19 cellular contexts compared by ENCODE assay signal in the genomic region with DNA sequence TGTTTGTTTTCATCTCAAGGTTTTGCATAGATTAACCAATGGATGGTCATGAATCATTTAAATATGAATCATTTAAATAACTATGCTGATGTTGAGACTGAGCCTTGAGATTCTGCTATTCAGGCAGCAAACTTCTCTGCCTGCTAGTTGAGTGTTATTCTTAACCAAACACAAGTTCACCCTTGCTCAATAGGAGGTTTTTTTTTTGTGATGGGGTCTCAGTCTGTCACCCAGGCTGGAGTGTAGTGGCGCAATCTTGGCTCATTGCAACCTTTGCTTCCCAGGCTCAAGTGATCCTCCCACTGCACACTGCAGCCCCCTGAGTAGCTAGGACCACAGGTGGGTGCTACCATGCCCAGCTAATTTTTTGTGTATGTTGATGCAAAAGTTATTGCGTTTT.
DNase-seq lines count a peak whose midpoint lies in the region; ATAC-seq, FAIRE-seq and TF ChIP-seq lines count a peak whose summit lies in the region.
"Had no signal": no experiment of that assay in that cellular context is flagged by ENCODE, and none has a peak within 500 bp of the region (broad histone marks: within the 10 kb centered on the region; RNA-seq: fewer than 3 reads in every experiment).

No MANE protein-coding gene starts in this region.

- intact Hi-C loops in pancreas (cut with DNase I) = no loop called here

- H4K8ac ChIP-seq in H1 (ENCODE audit: extremely low read depth, insufficient read depth, low read length) = no peak overlapping the region

- H2BK15ac ChIP-seq in H1 (ENCODE audit: low read length) = no peak overlapping the region

- WGBS in HUES64 = 66% methylated on average over 2 of the region's 2 CpGs
- 77% methylated on average over 2 of the region's 2 CpGs; no CpG with 5 or more reads in 1 of the 2 experiments for WGBS in H1 (ENCODE audit: extremely low coverage in 1 of 2, insufficient coverage in 1 of 2, insufficient read length in 1 of 2, insufficient replicate concordance in 2 of 2, low coverage in 1 of 2, low lambda C conversion rate in 2 of 2, missing lambda C conversion rate in 1 of 2), 2 experiments
- 95 to 98% methylated on average over 2 of the region's 2 CpGs for WGBS in pancreas, 2 donors
- 83% methylated on average over 2 of the region's 2 CpGs for WGBS in hepatocyte (ENCODE audit: low lambda C conversion rate, missing lambda C conversion rate)

- H3K14ac ChIP-seq in H1 (ENCODE audit: insufficient read length) = no peak overlapping the region

- no peaks in the 10 kb centered on the region for H3K23me2 ChIP-seq in H1 (ENCODE audit: low read depth, low read length)

- H3K27ac ChIP-seq in HUES64 (ENCODE audit: low read depth, low read length) = peak overlapping the region; percentile 41; the same call in 1 of the 2 replicates
- no peak overlapping the region for H3K27ac ChIP-seq in H1 (ENCODE audit: low read depth, low read length)
- no peak overlapping the region for H3K27ac ChIP-seq in pancreas
- no peak overlapping the region for H3K27ac ChIP-seq in hepatocyte

- H2BK120ac ChIP-seq in H1 (replicated peaks; ENCODE audit: low read depth, low read length) = no peak overlapping the region

- ATAC-seq in activated T-helper 17 cell treated with anti-CD3 and anti-CD28 coated beads, Interleukin-2, amount 50 U/mL, for 72 hours (replicated peaks) = no peak
- no peak for ATAC-seq in pancreas

- no peak overlapping the region for H3K4ac ChIP-seq in H1 (replicated peaks; ENCODE audit: insufficient read length, low read depth, low read length)

- no peak overlapping the region for H2AFZ ChIP-seq in H1 (ENCODE audit: low read length)
- no peak overlapping the region for H2AFZ ChIP-seq in hepatocyte

- no peak overlapping the region for H3K4me3 ChIP-seq in HUES64 (ENCODE audit: low read length)
- H3K4me3 ChIP-seq in H1 (ENCODE audit: extremely low read depth in 1 of 4, insufficient read depth in 2 of 4, low read depth in 3 of 4, low read length in 4 of 4) = no peak overlapping the region
- H3K4me3 ChIP-seq in pancreas = no peak overlapping the region
- no peak overlapping the region for H3K4me3 ChIP-seq in hepatocyte

- H2BK5ac ChIP-seq in H1 (ENCODE audit: low read depth, low read length) = no peak overlapping the region

- no peaks in the 10 kb centered on the region for H3K9me2 ChIP-seq in hepatocyte (replicated peaks; ENCODE audit: insufficient read depth)

- H3K9me3 ChIP-seq in HUES64 (ENCODE audit: insufficient read depth, low read depth, low read length) = no peaks in the 10 kb centered on the region
- H3K9me3 ChIP-seq in H1 (ENCODE audit: insufficient read depth in 2 of 2, low read depth in 1 of 2, low read length in 1 of 2) = no peaks in the 10 kb centered on the region
- H3K9me3 ChIP-seq in pancreas = no peaks in the 10 kb centered on the region
- H3K9me3 ChIP-seq in hepatocyte (ENCODE audit: low read depth) = no peaks in the 10 kb centered on the region
- H3K9me3 ChIP-seq: BE2C had no signal

- H3K56ac ChIP-seq in H1 (replicated peaks; ENCODE audit: insufficient read length, low read depth, low read length) = no peak overlapping the region

- H3K4me1 Mint-ChIP-seq in activated T-helper 17 cell treated with anti-CD3 and anti-CD28 coated beads, Interleukin-2, amount 50 U/mL, for 72 hours = no peaks in the 10 kb centered on the region
- H3K4me1 Mint-ChIP-seq: CD4-positive, CD25-positive, alpha-beta regulatory T cell had no signal

- H3K79me2 ChIP-seq in H1 (ENCODE audit: control insufficient read depth in 1 of 2, insufficient read depth in 2 of 2, low read length in 2 of 2) (peaks cover 0 to 31% of the 10 kb centered on the region in 2 experiments; a peak in 2 of 4 replicates), hepatocyte (peaks cover 7% of the 10 kb centered on the region)

- TF ChIP-seq POLR2A in H1 (IDR thresholded peaks at IDR 0.05; ENCODE audit: control extremely low read depth in 1 of 2, low read depth in 2 of 2, low read length in 2 of 2) = no peak

- H3K27me3 Mint-ChIP-seq in activated T-helper 17 cell treated with anti-CD3 and anti-CD28 coated beads, Interleukin-2, amount 50 U/mL, for 72 hours = peaks cover 8% of the 10 kb centered on the region

- no peak for TF ChIP-seq CTCF in H1 (IDR thresholded peaks at IDR 0.05; ENCODE audit: control extremely low read depth in 1 of 3, insufficient read depth in 1 of 3, low read depth in 1 of 3, low read length in 3 of 3)
- TF ChIP-seq CTCF in pancreas (IDR thresholded peaks at IDR 0.05) = no peak
- TF ChIP-seq CTCF in hepatocyte (IDR thresholded peaks at IDR 0.05; ENCODE audit: poor library complexity) = no peak

- H3K9me3 Mint-ChIP-seq in activated T-helper 17 cell treated with anti-CD3 and anti-CD28 coated beads, Interleukin-2, amount 50 U/mL, for 72 hours = no peaks in the 10 kb centered on the region
- H3K9me3 Mint-ChIP-seq: CD4-positive, CD25-positive, alpha-beta regulatory T cell had no signal

- CTCF ChIA-PET in H1 (lab: Charles Lee; ENCODE audit: partially characterized antibody) = no interaction called here

- POLR2A ChIA-PET in H1 (lab: Charles Lee; ENCODE audit: partially characterized antibody) = no interaction called here

- no peaks in the 10 kb centered on the region for H3K27me3 ChIP-seq in HUES64 (ENCODE audit: insufficient read depth, low read length)
- H3K27me3 ChIP-seq in H1 (replicated peaks in 1 of 4; ENCODE audit: control insufficient read depth in 3 of 4, extremely low read depth in 1 of 4, insufficient read depth in 3 of 4, low read length in 3 of 4) = no peaks in the 10 kb centered on the region
- no peaks in the 10 kb centered on the region for H3K27me3 ChIP-seq in pancreas
- H3K27me3 ChIP-seq in hepatocyte = no peaks in the 10 kb centered on the region
- H3K27me3 ChIP-seq: BE2C had no signal

- H3K36me3 Mint-ChIP-seq in activated T-helper 17 cell treated with anti-CD3 and anti-CD28 coated beads, Interleukin-2, amount 50 U/mL, for 72 hours (ENCODE audit: low read depth) = no peaks in the 10 kb centered on the region
- H3K36me3 Mint-ChIP-seq: CD4-positive, CD25-positive, alpha-beta regulatory T cell had no signal

- TF ChIP-seq RAD21 in H1 (IDR thresholded peaks at IDR 0.05 in 1 of 2, conservative IDR thresholded peaks at IDR 0.05 in 1 of 2; ENCODE audit: low read depth in 2 of 2, low read length in 2 of 2) = no peak

- FAIRE-seq in TTC549 (lab: Jason Lieb, UNC) (peak; percentile 9), H1 (lab: Jason Lieb, UNC) (no peak), pancreas (lab: Jason Lieb, UNC) (no peak)
- FAIRE-seq: GM12892, GM18507, HTR-8/SVneo had no signal

- H3K4me2 ChIP-seq in H1 (ENCODE audit: insufficient read depth in 1 of 2, low read depth in 2 of 2, low read length in 2 of 2) (peak overlapping the region in 1 of 2 experiments; percentile 27; a peak in 2 of 4 replicates), hepatocyte (no peak overlapping the region)

- H3K4me3 Mint-ChIP-seq in activated T-helper 17 cell treated with anti-CD3 and anti-CD28 coated beads, Interleukin-2, amount 50 U/mL, for 72 hours = no peak overlapping the region
- H3K4me3 Mint-ChIP-seq: CD4-positive, CD25-positive, alpha-beta regulatory T cell had no signal

- peaks cover 6% of the 10 kb centered on the region for H3K79me1 ChIP-seq in H1 (ENCODE audit: low read depth, low read length)

- H4K5ac ChIP-seq in H1 (ENCODE audit: insufficient read length, low read depth, low read length) = no peak overlapping the region

- no peak for TF ChIP-seq EP300 in H1 (IDR thresholded peaks at IDR 0.05; ENCODE audit: borderline replicate concordance in 1 of 2, low read depth in 2 of 2, low read length in 2 of 2)

- H4K20me1 ChIP-seq in H1 (replicated peaks in 1 of 2; ENCODE audit: control insufficient read depth in 1 of 2, insufficient read depth in 2 of 2, low read length in 2 of 2) (peaks cover 0 to 2% of the 10 kb centered on the region in 2 experiments), hepatocyte (ENCODE audit: insufficient read depth, poor library complexity, severe bottlenecking) (no peaks in the 10 kb centered on the region)

- H4K91ac ChIP-seq in H1 (replicated peaks; ENCODE audit: insufficient read length, low read length) = no peak overlapping the region

- H2BK12ac ChIP-seq in H1 (ENCODE audit: low read depth, low read length) = no peak overlapping the region

- no peak overlapping the region for H3K27ac Mint-ChIP-seq in activated T-helper 17 cell treated with anti-CD3 and anti-CD28 coated beads, Interleukin-2, amount 50 U/mL, for 72 hours
- H3K27ac Mint-ChIP-seq: CD4-positive, CD25-positive, alpha-beta regulatory T cell had no signal

- peaks cover 59% of the 10 kb centered on the region for H3K4me1 ChIP-seq in HUES64 (ENCODE audit: insufficient read depth, low read length)
- H3K4me1 ChIP-seq in H1 (replicated peaks in 1 of 4; ENCODE audit: control insufficient read depth in 3 of 4, insufficient read depth in 4 of 4, low read length in 3 of 4) = peaks cover 3 to 25% (median 14%) of the 10 kb centered on the region in 4 experiments
- peaks cover 7 to 10% (median 10%) of the 10 kb centered on the region in 3 donors for H3K4me1 ChIP-seq in pancreas
- no peaks in the 10 kb centered on the region for H3K4me1 ChIP-seq in hepatocyte (ENCODE audit: insufficient read depth)

- DNase-seq in H1 (ENCODE audit: low read depth in 1 of 2, low spot score in 2 of 2) (no peak), renal cortical epithelial cell (ENCODE audit: low read depth) (peak; percentile 31), pancreas (no peak), NAMALWA (ENCODE audit: low spot score) (no peak), hepatocyte (ENCODE audit: low spot score) (no peak)
- DNase-seq: BE2C; C1 segment of cervical spinal cord; CD4-positive, CD25-positive, alpha-beta regulatory T cell; DMS153; DMS79; GDM1; HCEC 1CT; KG1 had no signal

- no peaks in the 10 kb centered on the region for H3K36me3 ChIP-seq in HUES64 (ENCODE audit: insufficient read depth, low read length)
- H3K36me3 ChIP-seq in H1 (ENCODE audit: control insufficient read depth in 2 of 4, insufficient read depth in 4 of 4, low read length in 3 of 4) = no peaks in the 10 kb centered on the region
- H3K36me3 ChIP-seq in pancreas = no peaks in the 10 kb centered on the region
- H3K36me3 ChIP-seq in hepatocyte (replicated peaks; ENCODE audit: insufficient read depth, low read depth) = no peaks in the 10 kb centered on the region
- H3K36me3 ChIP-seq: BE2C had no signal

- no peak overlapping the region for H3K23ac ChIP-seq in H1 (ENCODE audit: insufficient read length)

- H3K18ac ChIP-seq in H1 (ENCODE audit: extremely low read depth, low read length) = no peak overlapping the region

- H3K9ac ChIP-seq in HUES64 (ENCODE audit: low read depth, low read length) = no peak overlapping the region
- H3K9ac ChIP-seq in H1 (replicated peaks in 1 of 4; ENCODE audit: extremely low read depth in 1 of 4, low read depth in 3 of 4, low read length in 3 of 4) = no peak overlapping the region

- H2AK5ac ChIP-seq in H1 (ENCODE audit: low read depth, low read length) = no peak overlapping the region

- H2BK20ac ChIP-seq in H1 (ENCODE audit: low read length) = no peak overlapping the region

TF ChIP-seq in H1, 55 proteins besides CTCF, POLR2A, EP300 and RAD21:
- TF ChIP-seq CEBPB (IDR thresholded peaks at IDR 0.05; ENCODE audit: low read depth, low read length) (peak; percentile 63), SP4 (IDR thresholded peaks at IDR 0.05; ENCODE audit: low read length) (no peak)
